In the genomic region with DNA sequence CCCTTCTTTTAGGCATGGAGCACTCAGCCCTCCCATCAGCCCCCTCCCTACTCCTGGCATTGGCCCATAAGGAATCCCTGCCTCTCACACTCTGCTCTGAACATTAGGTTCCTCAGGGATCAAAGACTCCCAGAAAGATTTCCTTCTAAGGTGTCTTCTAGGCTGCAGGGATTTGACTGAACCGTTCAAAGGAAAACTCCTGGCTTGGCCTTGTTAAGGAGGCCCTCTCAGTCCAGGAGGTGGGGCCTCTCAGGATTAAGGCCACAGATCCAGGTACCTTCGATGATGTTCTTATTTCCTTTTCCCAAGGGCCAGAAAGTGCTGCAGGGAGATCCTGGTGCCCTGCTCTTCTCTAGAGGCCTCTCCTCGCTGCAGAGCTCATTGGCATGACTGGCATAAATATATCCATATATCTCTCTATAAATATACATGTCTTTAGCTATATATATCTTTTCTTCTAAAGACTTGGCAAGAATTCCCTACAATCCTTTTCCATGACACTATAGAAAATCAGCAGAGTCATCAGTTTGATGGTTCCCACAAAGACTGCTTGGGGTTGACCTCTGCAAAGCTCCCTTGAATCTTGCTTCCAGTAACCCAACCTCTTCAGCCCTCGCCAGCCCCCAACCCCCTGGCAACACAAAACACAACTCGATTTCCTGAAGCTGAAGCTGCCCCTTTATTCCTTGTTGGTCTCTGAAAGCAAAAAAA, we compare ENCODE assay signal across 14 cellular contexts. TPM values are rescaled to one million over a fixed set of nuclear protein-coding genes. Genes with fewer than 3 reads are reported as not detected.
A peak's percentile ranks its signal among the peaks of the same experiment; 100 is the strongest.
DNase-seq lines count a peak whose midpoint lies in the region; ATAC-seq and TF ChIP-seq lines count a peak whose summit lies in the region.
"Had no signal": no experiment of that assay in that cellular context is flagged by ENCODE, and none has a peak within 500 bp of the region (broad histone marks: within the 10 kb centered on the region; RNA-seq: fewer than 3 reads in every experiment).

No MANE protein-coding gene starts in this region.

- H3K27ac Mint-ChIP-seq in osteocyte (ENCODE audit: unreplicated experiment), result peak overlapping the region; percentile 86
- H3K27ac Mint-ChIP-seq: activated naive CD8-positive, alpha-beta T cell treated with anti-CD3 and anti-CD28 coated beads for 36 hours had no signal

- no peak for DNase-seq in RWPE2 (ENCODE audit: low spot score)
- no peak for DNase-seq in esophagus squamous epithelium (lab: John Stamatoyannopoulos, UW)
- DNase-seq in osteocyte (ENCODE audit: extremely low spot score, unreplicated experiment), result no peak
- DNase-seq in HPDE6-E6E7 (ENCODE audit: extremely low spot score), result no peak
- DNase-seq in D341Med (ENCODE audit: low spot score), result no peak
- DNase-seq in BE2C, result no peak
- DNase-seq: activated CD8-positive, alpha-beta memory T cell treated with anti-CD3 and anti-CD28 coated beads for 24 hours; activated naive CD8-positive, alpha-beta T cell treated with anti-CD3 and anti-CD28 coated beads for 36 hours; effector CD4-positive, alpha-beta T cell; Karpas-422; T-helper 9 cell had no signal

- H3K27me3 ChIP-seq in ACC112 (ENCODE audit: insufficient read depth, low read length), result no peaks in the 10 kb centered on the region
- H3K27me3 ChIP-seq in RWPE2 (ENCODE audit: insufficient read depth, poor library complexity, severe bottlenecking), result no peaks in the 10 kb centered on the region
- H3K27me3 ChIP-seq in esophagus squamous epithelium, result no peaks in the 10 kb centered on the region
- H3K27me3 ChIP-seq in BE2C, result no peaks in the 10 kb centered on the region
- H3K27me3 ChIP-seq: right atrium auricular region had no signal

- peak overlapping the region; percentile 4; the same call in 1 of the 2 replicates for H3K4me3 ChIP-seq in ACC112 (ENCODE audit: low read depth, low read length)
- H3K4me3 ChIP-seq in RWPE2 (ENCODE audit: severe bottlenecking), result no peak overlapping the region
- H3K4me3 ChIP-seq in esophagus squamous epithelium, result no peak overlapping the region
- no peak overlapping the region for H3K4me3 ChIP-seq in BE2C (ENCODE audit: low read depth, low read length)
- H3K4me3 ChIP-seq: right atrium auricular region had no signal

- no peak overlapping the region for H2AFZ ChIP-seq in ACC112 (ENCODE audit: low read length, unreplicated experiment)

- H3K9me3 Mint-ChIP-seq in osteocyte (ENCODE audit: unreplicated experiment), result no peaks in the 10 kb centered on the region
- H3K9me3 Mint-ChIP-seq: activated naive CD8-positive, alpha-beta T cell treated with anti-CD3 and anti-CD28 coated beads for 36 hours had no signal

- no peaks in the 10 kb centered on the region for H3K36me3 ChIP-seq in ACC112 (ENCODE audit: insufficient read depth, low read length)
- no peaks in the 10 kb centered on the region for H3K36me3 ChIP-seq in RWPE2 (ENCODE audit: low read depth)
- H3K36me3 ChIP-seq in esophagus squamous epithelium, result peaks cover 0 to 41% (median 0%) of the 10 kb centered on the region in 3 donors
- no peaks in the 10 kb centered on the region; the same call in 1 of the 2 replicates for H3K36me3 ChIP-seq in BE2C
- H3K36me3 ChIP-seq: right atrium auricular region had no signal

- H3K27ac ChIP-seq in ACC112 (ENCODE audit: low read depth, low read length), result peak overlapping the region; percentile 91
- H3K27ac ChIP-seq in RWPE2 (ENCODE audit: poor library complexity, severe bottlenecking), result peak overlapping the region; percentile 88
- H3K27ac ChIP-seq in esophagus squamous epithelium, result peak overlapping the region; percentile 73 to 79 (median 77)

- 48 to 55% methylated on average over 5 of the region's 5 CpGs for WGBS in esophagus squamous epithelium, 2 donors

- TF ChIP-seq CTCF in RWPE2 (IDR thresholded peaks at IDR 0.05; ENCODE audit: poor library complexity, severe bottlenecking) (no peak), esophagus squamous epithelium (IDR thresholded peaks at IDR 0.05) (no peak), osteocyte (IDR thresholded peaks at IDR 0.05) (no peak), BE2C (IDR thresholded peaks at IDR 0.05; ENCODE audit: low read depth, low read length) (no peak)

- H3K9me3 ChIP-seq in RWPE2 (ENCODE audit: severe bottlenecking), result no peaks in the 10 kb centered on the region
- no peaks in the 10 kb centered on the region for H3K9me3 ChIP-seq in esophagus squamous epithelium
- no peaks in the 10 kb centered on the region for H3K9me3 ChIP-seq in BE2C
- H3K9me3 ChIP-seq: right atrium auricular region had no signal

- ATAC-seq in RWPE2 (ENCODE audit: low read depth), result 0 out of 3 replicates have a peak, but pooled peaks have one; percentile 2
- ATAC-seq in HG03520 (IDR thresholded peaks at IDR 0.05; ENCODE audit: unreplicated experiment), result no peak

- no peak for TF ChIP-seq POLR2A in esophagus squamous epithelium (IDR thresholded peaks at IDR 0.05)

- H3K4me1 Mint-ChIP-seq in osteocyte (ENCODE audit: unreplicated experiment), result peaks cover 72% of the 10 kb centered on the region

- H3K27me3 Mint-ChIP-seq in osteocyte (ENCODE audit: unreplicated experiment), result no peaks in the 10 kb centered on the region

- H3K4me1 ChIP-seq in ACC112 (ENCODE audit: control insufficient read depth, insufficient read depth, low read length, unreplicated experiment) (peaks cover 81% of the 10 kb centered on the region), RWPE2 (ENCODE audit: insufficient read depth, poor library complexity, severe bottlenecking) (peaks cover 16% of the 10 kb centered on the region), esophagus squamous epithelium (peaks cover 35 to 63% (median 49%) of the 10 kb centered on the region in 3 donors), BE2C (peaks cover 15% of the 10 kb centered on the region)

- no peak overlapping the region for H3K4me3 Mint-ChIP-seq in osteocyte (ENCODE audit: unreplicated experiment)
- H3K4me3 Mint-ChIP-seq: activated naive CD8-positive, alpha-beta T cell treated with anti-CD3 and anti-CD28 coated beads for 36 hours had no signal

- H3K36me3 Mint-ChIP-seq in osteocyte (ENCODE audit: unreplicated experiment), result no peaks in the 10 kb centered on the region
- H3K36me3 Mint-ChIP-seq: activated naive CD8-positive, alpha-beta T cell treated with anti-CD3 and anti-CD28 coated beads for 36 hours had no signal

- intact Hi-C loops in esophagus squamous epithelium (cut with DNase I), result loop anchor here (10.0 kb wide), 1 partner anchor 50 kb away; no protein-coding TSS in a partner anchor

- H3K79me2 ChIP-seq in ACC112 (ENCODE audit: control insufficient read depth, insufficient read depth, low read length, unreplicated experiment), result peaks cover 33% of the 10 kb centered on the region

RNA-seq across cellular contexts. Expression of a gene that starts 59.0 kb away (rescaled TPM):
- total RNA-seq in esophagus squamous epithelium (10 to 100 TPM; 26.9 to 54.0 (median 46.1) TPM), osteocyte (19.5 and 20.5 TPM in 2 replicates)
- polyA plus RNA-seq in BE2C (2012; ENCODE audit: insufficient read depth, insufficient read length, low read depth), result 11.4 TPM
